Comparison of ENCODE assay signal across 8 cellular contexts in the genomic region with DNA sequence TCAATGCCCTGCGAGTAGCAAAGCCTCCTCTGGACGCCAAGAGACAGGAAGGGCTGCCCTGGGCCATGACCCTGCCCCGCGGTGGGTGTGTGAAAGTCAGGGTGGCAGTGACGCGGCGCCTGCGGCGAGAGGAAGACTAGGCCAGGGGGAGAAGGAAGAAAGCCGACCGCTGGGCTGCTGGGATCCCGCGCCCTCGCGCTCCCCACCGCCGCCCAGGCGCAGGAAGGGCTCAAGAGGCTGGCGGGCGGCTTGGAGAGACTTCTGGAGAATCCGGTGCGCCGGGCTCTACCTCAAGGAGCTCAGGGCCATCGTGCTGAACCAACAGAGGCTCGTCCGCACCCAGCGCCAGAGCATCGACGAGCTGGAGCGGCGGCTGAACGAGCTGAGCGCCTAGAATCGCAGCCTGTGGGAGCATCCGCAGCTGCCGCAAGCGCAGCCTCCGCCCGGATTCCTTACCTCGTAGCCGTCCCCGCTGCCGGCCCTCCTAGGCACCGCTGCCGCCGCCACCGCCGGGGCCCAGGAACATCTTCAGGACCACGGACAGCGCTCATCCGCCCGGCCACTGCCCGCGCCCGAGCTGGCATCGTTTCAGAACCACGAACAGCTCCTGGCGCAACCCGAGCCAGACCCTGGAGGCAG.
DNase-seq lines count a peak whose midpoint lies in the region; ATAC-seq and TF ChIP-seq lines count a peak whose summit lies in the region.

No MANE protein-coding gene starts in this region.

- no peaks in the 10 kb centered on the region for H3K9me3 ChIP-seq in iPS-20b (ENCODE audit: insufficient read depth, low read depth, low read length)
- H3K9me3 ChIP-seq in spleen, result no peaks in the 10 kb centered on the region

- TF ChIP-seq CTCF in LNCaP clone FGC (IDR thresholded peaks at IDR 0.05; ENCODE audit: control insufficient read depth, extremely low read depth, insufficient read depth) (no peak), spleen (IDR thresholded peaks at IDR 0.05 in 8 of 11, conservative IDR thresholded peaks at IDR 0.05 in 3 of 11) (no peak)

- WGBS in spleen, 5 donors, result 3 to 7% (median 6%) methylated on average over 23 to 59 of the region's 59 CpGs

- H3K4me1 ChIP-seq in iPS-20b (ENCODE audit: insufficient read depth, low read length) (no peaks in the 10 kb centered on the region), spleen (peaks cover 0 to 18% (median 7%) of the 10 kb centered on the region in 6 donors)

- no peak overlapping the region for H3K27ac ChIP-seq in iPS-20b (ENCODE audit: low read length)
- H3K27ac ChIP-seq in spleen, result no peak overlapping the region

- DNase-seq in G401 (ENCODE audit: low spot score), result peak; percentile 15
- peak; percentile 18 for DNase-seq in LNCaP clone FGC (ENCODE audit: low read depth)
- peak; percentile 16 to 50 (median 45) for DNase-seq in activated CD4-positive, CD25-positive, alpha-beta regulatory T cell (lab: John Stamatoyannopoulos, UW)
- DNase-seq in T47D (ENCODE audit: low read depth in 1 of 2, low spot score in 1 of 2), result peak; percentile 34 to 69
- DNase-seq in spleen, result peak; percentile 86
- no peak for DNase-seq in GM19240 (ENCODE audit: insufficient read length, low spot score)

- TF ChIP-seq POLR2A in spleen (IDR thresholded peaks at IDR 0.05), result no peak
- no peak for TF ChIP-seq POLR2A in GM18505 (IDR thresholded peaks at IDR 0.05; ENCODE audit: borderline replicate concordance, extremely low read depth, insufficient read depth, insufficient read length)

- H3K27me3 ChIP-seq in iPS-20b (ENCODE audit: insufficient read depth, low read length), result peaks cover 48% of the 10 kb centered on the region
- H3K27me3 ChIP-seq in spleen (replicated peaks in 1 of 7), result peaks cover 0 to 46% (median 8%) of the 10 kb centered on the region in 7 donors

- H3K36me3 ChIP-seq in iPS-20b (ENCODE audit: insufficient read depth, low read depth, low read length) (no peaks in the 10 kb centered on the region), spleen (no peaks in the 10 kb centered on the region)

- no peak overlapping the region for H3K9ac ChIP-seq in iPS-20b (ENCODE audit: low read depth, low read length)

- in situ Hi-C loops in G401 (cut with HindIII; ENCODE audit: low sequenced_read_pairs), result no loop called here
- in situ Hi-C loops in T47D (cut with HindIII; ENCODE audit: low pct_unique_long_range_greater_than_20kb, low sequenced_read_pairs), result no loop called here

- intact Hi-C loops in spleen (cut with DNase I; ENCODE audit: low total_unique reads), result no loop called here

- ATAC-seq in GM18505 (IDR thresholded peaks at IDR 0.05; ENCODE audit: unreplicated experiment), result no peak

- no peak overlapping the region for H3K4me3 ChIP-seq in LNCaP clone FGC (ENCODE audit: low read depth, low read length)
- peak overlapping the region; percentile 56; the same call in 1 of the 2 replicates for H3K4me3 ChIP-seq in iPS-20b (ENCODE audit: low read length)
- H3K4me3 ChIP-seq in spleen, result peak overlapping the region in 1 of 8 donors; percentile 27
